Comparison of ENCODE assay signal across 34 cellular contexts in genomic region chr2:81097361-81097760, GRCh38.
"Had no signal": no experiment of that assay in that cellular context is flagged by ENCODE, and none has a peak within 500 bp of the region (broad histone marks: within the 10 kb centered on the region; RNA-seq: fewer than 3 reads in every experiment).

No MANE protein-coding gene starts in this region.

- DNase-seq: Kasumi-1, MG63, MM.1S, MV-4-11, NCI-H1048, NCI-H1092, NCI-H1092 treated with DMSO at 0.1 percent for 48 hours, NCI-H1105, NCI-H1105 treated with DMSO at 0.1 percent for 48 hours, NCI-H1417, NCI-H1417 treated with DMSO at 0.1 percent for 48 hours, NCI-H1436, NCI-H1436 treated with DMSO at 0.1 percent for 48 hours, NCI-H146, NCI-H1694, NCI-H1694 treated with DMSO at 0.1 percent for 48 hours, NCI-H187, NCI-H187 treated with DMSO at 0.1 percent for 48 hours, NCI-H1930, NCI-H2029, NCI-H2029 treated with DMSO at 0.1 percent for 48 hours, NCI-H2081, NCI-H2081 treated with DMSO at 0.1 percent for 48 hours, NCI-H2107, NCI-H2171, NCI-H2171 treated with DMSO at 0.1 percent for 48 hours, NCI-H2227 treated with DMSO at 0.1 percent for 48 hours, NCI-H226, NCI-H345, NCI-H446, NCI-H446 treated with DMSO at 0.1 percent for 48 hours, NCI-H510A, NCI-H510A treated with DMSO at 0.1 percent for 48 hours, NCI-H524 treated with DMSO at 0.1 percent for 48 hours had no signal

- H3K9me3 ChIP-seq: MG63 had no signal

- H3K27me3 ChIP-seq: MG63 had no signal

- H3K4me3 ChIP-seq: MG63 had no signal

- H3K36me3 ChIP-seq: MG63 had no signal
